ENCODE assay signal across 25 cellular contexts in genomic region chr3:1594940-1595339, GRCh38.
"Had no signal": no experiment of that assay in that cellular context is flagged by ENCODE, and none has a peak within 500 bp of the region (broad histone marks: within the 10 kb centered on the region; RNA-seq: fewer than 3 reads in every experiment).

No MANE protein-coding gene starts in this region.

- H3K79me2 ChIP-seq: hepatocyte had no signal

- FAIRE-seq: endothelial cell of umbilical vein had no signal

- H3K27me3 ChIP-seq: colonic mucosa, dorsolateral prefrontal cortex, esophagus muscularis mucosa, esophagus squamous epithelium, foreskin keratinocyte, gastrocnemius medialis, gastroesophageal sphincter, heart left ventricle, heart right ventricle, hepatocyte had no signal

- H3K27ac ChIP-seq: colonic mucosa, coronary artery, dorsolateral prefrontal cortex, epithelial cell of prostate, esophagus muscularis mucosa, esophagus squamous epithelium, foreskin keratinocyte, gastrocnemius medialis, gastroesophageal sphincter, heart left ventricle, heart right ventricle, hepatocyte had no signal

- DNase-seq: colonic mucosa; cortex of kidney; dermis blood vessel endothelial cell; dorsolateral prefrontal cortex; effector CD4-positive, alpha-beta T cell; effector CD8-positive, alpha-beta T cell; effector memory CD4-positive, alpha-beta T cell; effector memory CD8-positive, alpha-beta T cell; endodermal cell; erythroblast; esophagus squamous epithelium; foreskin keratinocyte; foreskin melanocyte; gastrocnemius medialis; glutamatergic neuron; head of caudate nucleus; heart left ventricle; heart right ventricle had no signal

- ATAC-seq: effector memory CD8-positive, alpha-beta T cell; esophagus mucosa; foreskin keratinocyte; gastrocnemius medialis; gastroesophageal sphincter; heart left ventricle; heart right ventricle had no signal

- H2AFZ ChIP-seq: hepatocyte had no signal

- H3K4me3 ChIP-seq: colonic mucosa, coronary artery, dorsolateral prefrontal cortex, esophagus muscularis mucosa, esophagus squamous epithelium, gastrocnemius medialis, gastroesophageal sphincter, heart left ventricle, heart right ventricle, hepatocyte had no signal

- H3K36me3 ChIP-seq: colonic mucosa, esophagus muscularis mucosa, esophagus squamous epithelium, gastrocnemius medialis, gastroesophageal sphincter, heart left ventricle, heart right ventricle had no signal

- H3K4me2 ChIP-seq: hepatocyte had no signal

- H3K9me3 ChIP-seq: colonic mucosa had no signal

- H3K4me1 ChIP-seq: colonic mucosa, esophagus muscularis mucosa, esophagus squamous epithelium, foreskin keratinocyte, gastrocnemius medialis, gastroesophageal sphincter, heart left ventricle, heart right ventricle had no signal
